ENCODE assay signal across 8 cellular contexts in genomic region chr2:121529439-121530209, GRCh38. TPM values are rescaled to one million over a fixed set of nuclear protein-coding genes. Genes with fewer than 3 reads are reported as not detected.
A peak's percentile ranks its signal among the peaks of the same experiment; 100 is the strongest.
DNase-seq lines count a peak whose midpoint lies in the region; ATAC-seq and TF ChIP-seq lines count a peak whose summit lies in the region.

No MANE protein-coding gene starts in this region.

- no peaks in the 10 kb centered on the region for H3K9me2 ChIP-seq in SU-DHL-6 (replicated peaks; ENCODE audit: insufficient read depth, low read length)

- POLR2A ChIA-PET in IMR-90 (lab: Charles Lee; ENCODE audit: unreplicated experiment), result interaction anchor here (1.1 kb wide), 1 partner anchor 15 kb away, joined by 10 read pairs; no protein-coding TSS in a partner anchor

- H3K9ac ChIP-seq in IMR-90 (ENCODE audit: low read depth, low read length), result peak overlapping the region; percentile 88
- peak overlapping the region; percentile 72 for H3K9ac ChIP-seq in SU-DHL-6 (ENCODE audit: low read length)
- peak overlapping the region; percentile 41 to 47 for H3K9ac ChIP-seq in liver (ENCODE audit: low read depth in 1 of 2, low read length in 2 of 2)

- H4K5ac ChIP-seq in IMR-90 (ENCODE audit: low read depth, low read length), result no peak overlapping the region

- H3K36me3 ChIP-seq in IMR-90 (ENCODE audit: control insufficient read depth, insufficient read depth, low read length) (peaks cover 11% of the 10 kb centered on the region), SU-DHL-6 (ENCODE audit: low read length) (no peaks in the 10 kb centered on the region), liver (ENCODE audit: control insufficient read depth in 4 of 4, insufficient read depth in 3 of 4, low read depth in 1 of 4, low read length in 3 of 4) (peaks cover 0 to 5% (median 1%) of the 10 kb centered on the region in 4 donors)

- peak overlapping the region; percentile 91 for H2AFZ ChIP-seq in IMR-90 (replicated peaks; ENCODE audit: low read length, poor library complexity)
- peak overlapping the region; percentile 89 for H2AFZ ChIP-seq in SU-DHL-6 (ENCODE audit: low read depth, low read length, severe bottlenecking)

- no peak overlapping the region for H2BK20ac ChIP-seq in IMR-90 (ENCODE audit: low read depth, low read length)

- peak overlapping the region; percentile 45 to 81; a peak in 2 of 4 replicates for H4K8ac ChIP-seq in IMR-90 (ENCODE audit: low read depth in 2 of 2, low read length in 2 of 2)

- no CpG with 5 or more reads among the region's 19 CpGs for WGBS in IMR-90 (ENCODE audit: extremely low coverage in 2 of 2, insufficient read length in 1 of 2), 2 experiments
- WGBS in liver, result 11% methylated on average over 19 of the region's 19 CpGs

- H3K4ac ChIP-seq in IMR-90 (ENCODE audit: low read depth, low read length), result no peak overlapping the region

- H4K20me1 ChIP-seq in IMR-90 (ENCODE audit: insufficient read depth, low read length), result peaks cover 25% of the 10 kb centered on the region
- H4K20me1 ChIP-seq in SU-DHL-6 (ENCODE audit: low read depth, low read length), result no peaks in the 10 kb centered on the region; the same call in 1 of the 2 replicates

- ATAC-seq in GM21381 (IDR thresholded peaks at IDR 0.05; ENCODE audit: unreplicated experiment) (peak; percentile 6), IMR-90 (ENCODE audit: low read depth) (peak; percentile 35)

- H4K91ac ChIP-seq in IMR-90 (ENCODE audit: insufficient read depth, low read depth, low read length), result peak overlapping the region; percentile 71; the same call in 1 of the 2 replicates

- H3K79me1 ChIP-seq in IMR-90 (ENCODE audit: low read depth in 1 of 2, low read length in 2 of 2), result peaks cover 30 to 62% of the 10 kb centered on the region in 2 experiments

- H3K4me1 ChIP-seq in IMR-90 (ENCODE audit: control insufficient read depth, insufficient read depth, low read length), result peaks cover 6% of the 10 kb centered on the region
- peaks cover 5 to 44% (median 37%) of the 10 kb centered on the region in 4 donors for H3K4me1 ChIP-seq in liver (ENCODE audit: control insufficient read depth in 4 of 4, insufficient read depth in 4 of 4, low read length in 3 of 4)

- H2AK9ac ChIP-seq in IMR-90 (replicated peaks; ENCODE audit: low read depth, low read length, poor library complexity), result peak overlapping the region; percentile 91

- TF ChIP-seq RAD21 in IMR-90 (IDR thresholded peaks at IDR 0.05; ENCODE audit: low read length), result no peak
- TF ChIP-seq RAD21 in liver (IDR thresholded peaks at IDR 0.05), result no peak

- H3K27ac ChIP-seq in IMR-90 (ENCODE audit: insufficient read depth, low read length), result peak overlapping the region; percentile 94
- H3K27ac ChIP-seq in SU-DHL-6 (ENCODE audit: low read depth, low read length), result peak overlapping the region; percentile 98
- peak overlapping the region; percentile 91 to 100 (median 99) for H3K27ac ChIP-seq in dorsolateral prefrontal cortex
- peak overlapping the region; percentile 87 to 98 for H3K27ac ChIP-seq in liver (ENCODE audit: low read depth in 1 of 2, low read length in 2 of 2)

- no peak for TF ChIP-seq CTCF in IMR-90 (conservative IDR thresholded peaks at IDR 0.05; ENCODE audit: low read depth, low read length)
- TF ChIP-seq CTCF in SU-DHL-6 (IDR thresholded peaks at IDR 0.05; ENCODE audit: insufficient read depth, low read length, poor library complexity, severe bottlenecking), result no peak
- no peak for TF ChIP-seq CTCF in dorsolateral prefrontal cortex (IDR thresholded peaks at IDR 0.05 in 54 of 56, conservative IDR thresholded peaks at IDR 0.05 in 2 of 56; ENCODE audit: low read depth in 1 of 56, partially characterized antibody in 56 of 56)
- TF ChIP-seq CTCF in liver (IDR thresholded peaks at IDR 0.05; ENCODE audit: low read depth, low read length, missing input control), result no peak

- peaks cover 28% of the 10 kb centered on the region for H3F3A ChIP-seq in SU-DHL-6 (ENCODE audit: insufficient read depth)

- H2BK120ac ChIP-seq in IMR-90 (ENCODE audit: low read depth, low read length), result peak overlapping the region; percentile 41; the same call in 1 of the 2 replicates

- H3K18ac ChIP-seq in IMR-90 (ENCODE audit: low read depth, low read length), result no peak overlapping the region

- H3K9me1 ChIP-seq in IMR-90 (ENCODE audit: insufficient read depth, low read length), result peaks cover 11% of the 10 kb centered on the region

- peak; percentile 34 for DNase-seq in DMS79 (lab: John Stamatoyannopoulos, UW)
- peak; percentile 40 for DNase-seq in IMR-90
- DNase-seq in dorsolateral prefrontal cortex, result peak in 8 of 10 donors; percentile 37 to 66 (median 42)
- DNase-seq in superior temporal gyrus (ENCODE audit: extremely low spot score), result peak; percentile 52
- DNase-seq in cortex of kidney (lab: John Stamatoyannopoulos, UW), result no peak

- intact Hi-C loops in IMR-90 (cut with micrococcal nuclease) (loop anchor here (1.0 to 5.0 kb wide), 2 partner anchors 68 to 127 kb away; no protein-coding TSS in a partner anchor), dorsolateral prefrontal cortex (cut with DNase I) (loop anchor here (1.0 to 5.0 kb wide), 7 partner anchors 38 to 228 kb away; partner anchors contain the start of genes CLASP1 (in 2 of the 2), NIFK (in 2 of the 2) and TSN (in 1 of the 2))

- H2AK5ac ChIP-seq in IMR-90 (ENCODE audit: low read depth, low read length), result peak overlapping the region; percentile 37; the same call in 1 of the 2 replicates

- peaks cover 36% of the 10 kb centered on the region for H3K79me2 ChIP-seq in SU-DHL-6 (ENCODE audit: insufficient read depth, low read length)

- H3K4me2 ChIP-seq in IMR-90 (ENCODE audit: low read depth, low read length) (peak overlapping the region; percentile 84), SU-DHL-6 (ENCODE audit: low read depth, low read length, poor library complexity, severe bottlenecking) (peak overlapping the region; percentile 96)

- CTCF ChIA-PET in IMR-90 (lab: Yijun Ruan, JAX), result interaction anchor here (0.5 to 1.1 kb wide), 3 partner anchors 77 to 182 kb away, joined by 3 to 5 read pairs (median 4); no protein-coding TSS in a partner anchor

- peak overlapping the region; percentile 91 for H2BK5ac ChIP-seq in IMR-90 (ENCODE audit: low read depth, low read length, poor library complexity, severe bottlenecking)

- in situ Hi-C loops in IMR-90 (cut with MboI; ENCODE audit: low sequenced_read_pairs), result loop anchor here (10.0 to 25.0 kb wide), 4 partner anchors 75 to 442 kb away; no protein-coding TSS in a partner anchor

- TF ChIP-seq POLR2A in IMR-90 (IDR thresholded peaks at IDR 0.05; ENCODE audit: low read depth, low read length), result no peak

- H3K14ac ChIP-seq in IMR-90 (replicated peaks; ENCODE audit: low read depth, low read length), result 0 out of 2 replicates have a peak overlapping the region, but pooled peaks have one; percentile 46

- no peak overlapping the region; the same call in 1 of the 2 replicates for H3K23ac ChIP-seq in IMR-90 (ENCODE audit: low read depth, low read length)

- no peaks in the 10 kb centered on the region for H3K27me3 ChIP-seq in IMR-90 (ENCODE audit: control insufficient read depth, insufficient read depth, low read length)
- no peaks in the 10 kb centered on the region for H3K27me3 ChIP-seq in SU-DHL-6 (ENCODE audit: low read length)
- H3K27me3 ChIP-seq in dorsolateral prefrontal cortex, result no peaks in the 10 kb centered on the region
- H3K27me3 ChIP-seq in liver (ENCODE audit: control insufficient read depth in 4 of 4, insufficient read depth in 4 of 4, low read length in 3 of 4), result no peaks in the 10 kb centered on the region

- H3K9me3 ChIP-seq in IMR-90 (ENCODE audit: control insufficient read depth, insufficient read depth, low read length) (no peaks in the 10 kb centered on the region), SU-DHL-6 (ENCODE audit: insufficient read depth, low read length) (no peaks in the 10 kb centered on the region), liver (ENCODE audit: control insufficient read depth in 4 of 4, low read length in 3 of 4) (no peaks in the 10 kb centered on the region)

- H3K4me3 ChIP-seq in IMR-90 (ENCODE audit: insufficient read depth, low read depth, low read length) (peak overlapping the region; percentile 79), SU-DHL-6 (ENCODE audit: insufficient read depth, low read length, poor library complexity, severe bottlenecking) (peak overlapping the region; percentile 86), dorsolateral prefrontal cortex (peak overlapping the region; percentile 54 to 99 (median 86)), liver (ENCODE audit: low read depth in 1 of 3, low read length in 3 of 3) (peak overlapping the region; percentile 87 to 91 (median 89))

- H3K56ac ChIP-seq in IMR-90 (ENCODE audit: extremely low read depth, insufficient read depth, low read length), result no peak overlapping the region

- dilution Hi-C loops in IMR-90 (cut with HindIII; ENCODE audit: low sequenced_read_pairs, unreplicated experiment), result no loop called here

- 0 out of 3 replicates have a peak overlapping the region, but pooled peaks have one; percentile 46 for H2BK15ac ChIP-seq in IMR-90 (ENCODE audit: low read depth, low read length)

- no TSS peak for BruUV-seq in IMR-90 (replicated peaks; lab: Mats Ljungman, UMichigan)

TF ChIP-seq in IMR-90, 13 proteins besides CTCF, POLR2A, EP300 and RAD21 (continues in another document):
- TF ChIP-seq FOS (IDR thresholded peaks at IDR 0.05; ENCODE audit: low read depth, low read length) (no peak), USF2 (IDR thresholded peaks at IDR 0.05; ENCODE audit: low read depth, low read length) (no peak)

TF ChIP-seq in liver, 16 proteins besides CTCF, POLR2A, EP300 and RAD21 (continues in another document):
- TF ChIP-seq ATF3 (IDR thresholded peaks at IDR 0.05), result no peak
- no peak for TF ChIP-seq YY1 (IDR thresholded peaks at IDR 0.05)
- no peak for TF ChIP-seq SP1 (IDR thresholded peaks at IDR 0.05)
- TF ChIP-seq EGR1 (IDR thresholded peaks at IDR 0.05; ENCODE audit: low read depth in 2 of 2), result no peak

RNA-seq across cellular contexts. Expression of gene RNU4ATAC, which starts 1.1 kb away (rescaled TPM):
- total RNA-seq in IMR-90 (2012; rRNA removed) (under 0.01 TPM in 2 replicates), dorsolateral prefrontal cortex (10 to 100 TPM in 2 of 120 experiments, not detected in 118; 19.6 to 23.6 TPM), liver (not detected)
- polyA plus RNA-seq in IMR-90 (2012; rRNA removed) (not detected in 2 replicates), liver (1 to 10 TPM in 1 of 2 donors, not detected in 1; 5.1 TPM)
- polyA plus RNA-seq in IMR-90 (2012; cell fraction: cytosol; rRNA removed), result not detected in 2 replicates
- polyA plus RNA-seq in IMR-90 (2012; cell fraction: nucleus; rRNA removed; ENCODE audit: low replicate concordance), result not detected in 2 replicates
